In genomic region chr17:28599311-28600184, GRCh38 we compare ENCODE assay signal across 8 cellular contexts. TPM values are rescaled to one million over a fixed set of nuclear protein-coding genes. Genes with fewer than 3 reads are reported as not detected.
DNase-seq lines count a peak whose midpoint lies in the region; ATAC-seq and TF ChIP-seq lines count a peak whose summit lies in the region.

No MANE protein-coding gene starts in this region.

- no peaks in the 10 kb centered on the region for H3K27me3 Mint-ChIP-seq in memory B cell

- DNase-seq in AG08396 (ENCODE audit: low spot score): peak; percentile 82
- DNase-seq in NCI-H2227 treated with DMSO at 0.1 percent for 48 hours (lab: John Stamatoyannopoulos, UW): peak; percentile 68
- peak; percentile 66 to 68 for DNase-seq in activated CD4-positive, alpha-beta T cell treated with anti-CD3 and anti-CD28 coated beads for 4 hours
- DNase-seq in dorsolateral prefrontal cortex: peak in 9 of 10 donors; percentile 37 to 77 (median 63)
- peak in 1 of 2 donors; percentile 49 for DNase-seq in memory B cell (ENCODE audit: low spot score in 2 of 2)
- DNase-seq in stimulated activated CD8-positive, alpha-beta memory T cell treated with anti-CD3 and anti-CD28 coated beads, Interleukin-12 subunit alpha, Interleukin-12 subunit beta, amount 100 ng/mL, for 1 hour (ENCODE audit: low read depth): peak; percentile 39

- H3K27ac Mint-ChIP-seq in memory B cell: peak overlapping the region; percentile 98

- H3K27ac ChIP-seq in dorsolateral prefrontal cortex: peak overlapping the region in 56 of 59 donors; percentile 7 to 98 (median 88)

- peaks cover 20% of the 10 kb centered on the region for H3K4me1 Mint-ChIP-seq in memory B cell

- TF ChIP-seq CTCF in dorsolateral prefrontal cortex (IDR thresholded peaks at IDR 0.05 in 54 of 56, conservative IDR thresholded peaks at IDR 0.05 in 2 of 56; ENCODE audit: low read depth in 1 of 56, partially characterized antibody in 56 of 56): peak in 1 of 56 donors; percentile 11

- H3K4me3 ChIP-seq in dorsolateral prefrontal cortex: peak overlapping the region; percentile 39 to 97 (median 73)

- H3K4me3 Mint-ChIP-seq in memory B cell: peak overlapping the region; percentile 95

- ATAC-seq in GM18870 (IDR thresholded peaks at IDR 0.05; ENCODE audit: unreplicated experiment) (peak; percentile 42), HG03108 (IDR thresholded peaks at IDR 0.05; ENCODE audit: unreplicated experiment) (peak; percentile 38), memory B cell (ENCODE audit: low read depth) (peak; percentile 58)

- H3K36me3 Mint-ChIP-seq in memory B cell: peaks cover 2% of the 10 kb centered on the region

- H3K27me3 ChIP-seq in dorsolateral prefrontal cortex: no peaks in the 10 kb centered on the region

- H3K9me3 Mint-ChIP-seq in memory B cell: no peaks in the 10 kb centered on the region

- intact Hi-C loops in dorsolateral prefrontal cortex (cut with DNase I): no loop called here

RNA-seq across cellular contexts. Expression of gene SPAG5, which starts 0.7 kb away (rescaled TPM):
- total RNA-seq in dorsolateral prefrontal cortex: 10 to 100 TPM; 10.6 to 76.2 (median 27.7) TPM

RNA-seq across cellular contexts. Expression of gene RSKR, which starts 14.4 kb away (rescaled TPM):
- 100 to 1,000 TPM in 32 of 120 experiments, 10 to 100 TPM in 88; 41.6 to 215 (median 83.8) TPM for total RNA-seq in dorsolateral prefrontal cortex

RNA-seq across cellular contexts. Expression of gene ALDOC, which starts 22.9 kb away (rescaled TPM):
- 1,000 to 10,000 TPM in 1 of 120 experiments, 100 to 1,000 TPM in 119; 424 to 1,208 (median 663) TPM for total RNA-seq in dorsolateral prefrontal cortex

RNA-seq across cellular contexts. Expression of gene PIGS, which starts 28.2 kb away (rescaled TPM):
- total RNA-seq in dorsolateral prefrontal cortex: 10 to 100 TPM; 35.5 to 70.3 (median 50.3) TPM

RNA-seq across cellular contexts. Expression of gene BLTP2, which starts 45.4 kb away (rescaled TPM):
- total RNA-seq in dorsolateral prefrontal cortex: 100 to 1,000 TPM; 115 to 212 (median 151) TPM
